ENCODE assay signal across 8 cellular contexts in the genomic region with DNA sequence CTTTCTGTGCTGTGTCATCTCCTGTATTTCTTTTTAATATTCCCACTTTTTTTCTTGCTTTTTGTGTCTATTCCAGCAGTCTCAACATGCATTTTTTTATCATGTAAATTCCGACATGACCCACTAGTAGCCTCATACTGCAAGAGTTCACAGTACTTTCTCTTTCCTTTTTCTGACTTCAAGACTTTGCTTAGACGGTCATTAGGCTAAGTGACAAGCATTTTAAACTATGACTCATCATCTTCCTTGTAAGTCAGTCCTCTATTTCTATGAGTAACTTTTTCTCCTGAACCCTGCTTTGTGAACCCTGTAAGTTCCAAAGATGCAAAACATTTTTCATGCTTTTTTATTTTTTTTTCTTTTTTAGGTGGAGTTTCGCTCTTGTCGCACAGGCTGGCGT.
DNase-seq lines count a peak whose midpoint lies in the region; ATAC-seq, FAIRE-seq and TF ChIP-seq lines count a peak whose summit lies in the region.

No MANE protein-coding gene starts in this region.

- H3K27ac ChIP-seq in fibroblast of lung (ENCODE audit: insufficient read depth, low read length): no peak overlapping the region

- peaks cover 4% of the 10 kb centered on the region for H3K4me1 ChIP-seq in fibroblast of lung (ENCODE audit: control insufficient read depth, extremely low read depth, insufficient read depth, low read length)

- peak overlapping the region; percentile 23 for H3K4me2 ChIP-seq in fibroblast of lung (ENCODE audit: extremely low read depth, insufficient read depth, low read length)

- no peak for FAIRE-seq in HTR-8/SVneo (lab: Jason Lieb, UNC)

- H3K27me3 ChIP-seq in fibroblast of lung (ENCODE audit: control insufficient read depth, insufficient read depth, low read length): no peaks in the 10 kb centered on the region

- ATAC-seq in GM21447 (IDR thresholded peaks at IDR 0.05; ENCODE audit: unreplicated experiment): peak; percentile 84

- H3K79me2 ChIP-seq in fibroblast of lung (ENCODE audit: control insufficient read depth, insufficient read depth, low read length): no peaks in the 10 kb centered on the region

- H3K36me3 ChIP-seq in fibroblast of lung (ENCODE audit: control insufficient read depth, insufficient read depth, low read length): no peaks in the 10 kb centered on the region

- TF ChIP-seq CTCF in fibroblast of lung (conservative IDR thresholded peaks at IDR 0.05 in 1 of 2, IDR thresholded peaks at IDR 0.05 in 1 of 2; ENCODE audit: low read depth in 1 of 2, low read length in 2 of 2): no peak

- no peak overlapping the region for H2AFZ ChIP-seq in fibroblast of lung (ENCODE audit: low read length)

- no peak overlapping the region for H3K4me3 ChIP-seq in fibroblast of lung (replicated peaks in 1 of 4; ENCODE audit: control extremely low read depth in 1 of 4, insufficient read depth in 1 of 4, low read depth in 3 of 4, low read length in 4 of 4)

- peak; percentile 53 for DNase-seq in Caki2 (ENCODE audit: low read depth)
- DNase-seq in HTR-8/SVneo (ENCODE audit: insufficient read length, low spot score): peak; percentile 6
- DNase-seq in fibroblast of lung (ENCODE audit: low read depth in 2 of 2): peak; percentile 83 to 98
- DNase-seq in retina: no peak
- no peak for DNase-seq in NCI-H82 treated with DMSO at 0.1 percent for 48 hours (lab: John Stamatoyannopoulos, UW; ENCODE audit: unreplicated experiment)
- no peak for DNase-seq in NCI-H1092 (lab: John Stamatoyannopoulos, UW)
- no peak for DNase-seq in GM19240 (ENCODE audit: insufficient read length, low spot score)

- H3K9ac ChIP-seq in fibroblast of lung (ENCODE audit: insufficient read depth, low read length): no peak overlapping the region

- in situ Hi-C loops in Caki2 (cut with HindIII; ENCODE audit: low pct_unique_long_range_greater_than_20kb, low sequenced_read_pairs): no loop called here

- no peaks in the 10 kb centered on the region for H4K20me1 ChIP-seq in fibroblast of lung (ENCODE audit: control insufficient read depth, extremely low read depth, insufficient read depth, low read length)

- H3K9me3 ChIP-seq in fibroblast of lung (ENCODE audit: control insufficient read depth, insufficient read depth, low read depth, low read length): no peaks in the 10 kb centered on the region

Comparison
In these comparisons a context has a peak if more than half of its experiments do, and no peak if none do; other contexts are left out.
1. DNase-seq: peak in Caki2 (single experiment), HTR-8/SVneo (single experiment) and fibroblast of lung (2 of 2); none in retina (single experiment), NCI-H82 treated with DMSO at 0.1 percent for 48 hours (single experiment), NCI-H1092 (single experiment) and GM19240 (single experiment).